In genomic region chr14:66493750-66494149, GRCh38 we compare ENCODE assay signal across 29 cellular contexts. TPM values are rescaled to one million over a fixed set of nuclear protein-coding genes. Genes with fewer than 3 reads are reported as not detected.
"Had no signal": no experiment of that assay in that cellular context is flagged by ENCODE, and none has a peak within 500 bp of the region (broad histone marks: within the 10 kb centered on the region; RNA-seq: fewer than 3 reads in every experiment).

No MANE protein-coding gene starts in this region.

- DNase-seq: activated B cell treated with CpG ODN at 0.5 μM for 24 hours; activated CD4-positive, alpha-beta memory T cell treated with anti-CD3 and anti-CD28 coated beads for 36 hours; activated CD4-positive, alpha-beta T cell treated with anti-CD3 and anti-CD28 coated beads for 4 hours; activated CD4-positive, alpha-beta T cell treated with anti-CD3 and anti-CD28 coated beads, Interleukin-2, amount 10 ng/mL, durations not matched to agents 24 days and 14 days; activated CD4-positive, alpha-beta T cell treated with anti-CD3 and anti-CD28 coated beads, Interleukin-2, amount 50 U/mL, for 1 hour; activated CD4-positive, alpha-beta T cell treated with anti-CD3 and anti-CD28 coated beads, Interleukin-2, amount 50 U/mL, for 4 hours; activated CD4-positive, CD25-positive, alpha-beta regulatory T cell treated with anti-CD3 and anti-CD28 coated beads, Interleukin-2, amount 50 U/mL, for 72 hours; activated CD8-positive, alpha-beta memory T cell treated with anti-CD3 and anti-CD28 coated beads, Interleukin-2, amount 50 U/mL, for 4 hours; activated CD8-positive, alpha-beta T cell treated with anti-CD3 and anti-CD28 coated beads for 36 hours; activated effector memory CD4-positive, alpha-beta T cell treated with anti-CD3 and anti-CD28 coated beads, Interleukin-2, amount 50 U/mL, for 16 hours; activated gamma-delta T cell treated with Interleukin-2 at 50 U/mL for 16 hours; activated naive CD4-positive, alpha-beta T cell; activated naive CD4-positive, alpha-beta T cell treated with anti-CD3 and anti-CD28 coated beads for 36 hours; activated naive CD4-positive, alpha-beta T cell treated with anti-CD3 and anti-CD28 coated beads, Interleukin-2, amount 50 U/mL, for 16 hours; activated naive CD8-positive, alpha-beta T cell treated with anti-CD3 and anti-CD28 coated beads for 36 hours; activated T-cell treated with anti-CD3 and anti-CD28 coated beads for 4 hours; activated T-cell treated with anti-CD3 and anti-CD28 coated beads, Interleukin-2, amount 50 U/mL, for 1 hour; activated T-cell treated with anti-CD3 and anti-CD28 coated beads, Interleukin-2, amount 50 U/mL, for 4 hours; activated T-cell treated with anti-CD3 and anti-CD28 coated beads, Interleukin-2, amount 50 U/mL, for 72 hours; adrenal gland; amniotic stem cell; aorta; body of pancreas; brain microvascular endothelial cell; central memory CD4-positive, alpha-beta T cell; T-helper 2 cell; T-helper 9 cell had no signal

- ATAC-seq: activated CD8-positive, alpha-beta T cell treated with anti-CD3 and anti-CD28 coated beads for 36 hours; activated naive CD4-positive, alpha-beta T cell treated with anti-CD3 and anti-CD28 coated beads, Interleukin-2, amount 50 U/mL, for 72 hours; activated T-cell treated with anti-CD3 and anti-CD28 coated beads, Interleukin-2, amount 50 U/mL, for 4 hours; activated T-cell treated with anti-CD3 and anti-CD28 coated beads, Interleukin-2, amount 50 U/mL, for 72 hours; activated T-helper 17 cell treated with anti-CD3 and anti-CD28 coated beads, Interleukin-2, amount 50 U/mL, for 72 hours; body of pancreas had no signal

RNA-seq across cellular contexts. Expression of gene CCDC196, which starts 7.6 kb away (rescaled TPM):
- polyA plus RNA-seq: adrenal gland, aorta had no signal
